ENCODE assay signal across 1 cellular context in the genomic region with DNA sequence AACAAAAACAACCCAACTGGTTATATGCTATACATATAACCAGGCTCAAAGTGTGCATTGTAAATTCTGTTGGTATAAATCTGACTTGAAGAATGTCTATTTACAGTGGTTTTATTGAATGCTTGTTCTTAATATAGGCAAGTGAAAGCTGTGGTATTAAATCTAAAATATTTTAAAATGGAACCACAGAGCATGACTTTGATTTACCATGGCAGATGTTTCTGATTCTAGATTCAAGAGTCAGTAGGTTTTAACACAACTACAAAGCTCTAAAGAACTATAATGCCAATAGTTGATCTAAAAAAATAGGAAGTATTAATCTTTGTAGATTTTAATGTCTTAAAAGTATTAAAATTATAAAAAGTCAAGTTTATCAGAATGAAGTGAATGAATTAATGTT.
TF ChIP-seq lines count a peak whose summit lies in the region.

No MANE protein-coding gene starts in this region.

TF ChIP-seq in endothelial cell of umbilical vein, 7 proteins besides CTCF, POLR2A, EP300 and RAD21:
- TF ChIP-seq, protein P1, sequence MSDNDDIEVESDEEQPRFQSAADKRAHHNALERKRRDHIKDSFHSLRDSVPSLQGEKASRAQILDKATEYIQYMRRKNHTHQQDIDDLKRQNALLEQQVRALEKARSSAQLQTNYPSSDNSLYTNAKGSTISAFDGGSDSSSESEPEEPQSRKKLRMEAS (IDR thresholded peaks at IDR 0.05; ENCODE audit: insufficient read depth, insufficient read length), result no peak
- no peak for TF ChIP-seq EZH2 (IDR thresholded peaks at IDR 0.05; ENCODE audit: borderline replicate concordance, low read depth, low read length, severe bottlenecking)
- no peak for TF ChIP-seq POLR2AphosphoS5 (IDR thresholded peaks at IDR 0.05; ENCODE audit: insufficient read depth, low read depth, low read length)
- no peak for TF ChIP-seq MYC (IDR thresholded peaks at IDR 0.05; ENCODE audit: low read depth, low read length)
- TF ChIP-seq JUN (IDR thresholded peaks at IDR 0.05; ENCODE audit: borderline replicate concordance, insufficient read depth, insufficient read length, low read depth), result no peak
- TF ChIP-seq FOS (IDR thresholded peaks at IDR 0.05; ENCODE audit: borderline replicate concordance, insufficient read depth, low read length), result no peak
